Comparison of ENCODE assay signal across 16 cellular contexts in genomic region chrX:40688976-40689375, GRCh38. TPM values are rescaled to one million over a fixed set of nuclear protein-coding genes. Genes with fewer than 3 reads are reported as not detected.
DNase-seq lines count a peak whose midpoint lies in the region; ATAC-seq and TF ChIP-seq lines count a peak whose summit lies in the region.
"Had no signal": no experiment of that assay in that cellular context is flagged by ENCODE, and none has a peak within 500 bp of the region (broad histone marks: within the 10 kb centered on the region; RNA-seq: fewer than 3 reads in every experiment).

No MANE protein-coding gene starts in this region.

- peak overlapping the region; percentile 16 for H3K27ac ChIP-seq in left ventricle myocardium inferior (replicated peaks)
- no peak overlapping the region for H3K27ac ChIP-seq in heart left ventricle
- H3K27ac ChIP-seq in dorsolateral prefrontal cortex: no peak overlapping the region
- H3K27ac ChIP-seq: BLaER1 treated with 17β-estradiol and CSF1 and Interleukin-3, amounts not matched to agents 10 nM and 100 nM; GM23248 had no signal

- H3K36me3 ChIP-seq in left ventricle myocardium inferior (peaks cover 21% of the 10 kb centered on the region), heart left ventricle (peaks cover 0 to 67% (median 43%) of the 10 kb centered on the region in 9 donors)

- no peak for TF ChIP-seq POLR2A in heart left ventricle (IDR thresholded peaks at IDR 0.05)

- TF ChIP-seq CTCF in left ventricle myocardium inferior (IDR thresholded peaks at IDR 0.05; ENCODE audit: borderline replicate concordance): no peak
- no peak for TF ChIP-seq CTCF in heart left ventricle (IDR thresholded peaks at IDR 0.05)
- TF ChIP-seq CTCF in dorsolateral prefrontal cortex (IDR thresholded peaks at IDR 0.05 in 54 of 56, conservative IDR thresholded peaks at IDR 0.05 in 2 of 56; ENCODE audit: low read depth in 1 of 56, partially characterized antibody in 56 of 56): no peak

- H3K27me3 ChIP-seq in left ventricle myocardium inferior (ENCODE audit: low read depth): no peaks in the 10 kb centered on the region
- H3K27me3 ChIP-seq in heart left ventricle: peaks cover 0 to 12% (median 0%) of the 10 kb centered on the region in 9 donors
- H3K27me3 ChIP-seq in dorsolateral prefrontal cortex: peaks cover 0 to 77% (median 16%) of the 10 kb centered on the region in 45 donors

- H3K9me3 ChIP-seq in left ventricle myocardium inferior (replicated peaks) (no peaks in the 10 kb centered on the region), heart left ventricle (no peaks in the 10 kb centered on the region)
- H3K9me3 ChIP-seq: BLaER1 treated with 17β-estradiol and CSF1 and Interleukin-3, amounts not matched to agents 10 nM and 100 nM; HAP-1 had no signal

- H3K4me3 ChIP-seq in left ventricle myocardium inferior (no peak overlapping the region), heart left ventricle (no peak overlapping the region), dorsolateral prefrontal cortex (no peak overlapping the region)
- H3K4me3 ChIP-seq: BLaER1 treated with 17β-estradiol and CSF1 and Interleukin-3, amounts not matched to agents 10 nM and 100 nM; GM12878; GM23248; HAP-1 had no signal

- H3K4me1 ChIP-seq in left ventricle myocardium inferior (peaks cover 12% of the 10 kb centered on the region), heart left ventricle (no peaks in the 10 kb centered on the region)
- H3K4me1 ChIP-seq: HAP-1 had no signal

- DNase-seq in left ventricle myocardium inferior: no peak
- DNase-seq in heart left ventricle: no peak
- DNase-seq in fibroblast of gingiva (ENCODE audit: low read depth): peak; percentile 33
- peak; percentile 27 to 36 for DNase-seq in lung microvascular endothelial cell (ENCODE audit: low read depth in 2 of 2)
- no peak for DNase-seq in superior temporal gyrus (ENCODE audit: extremely low spot score)
- no peak for DNase-seq in dorsolateral prefrontal cortex
- DNase-seq in iPS-NIHi11 (ENCODE audit: low spot score): no peak
- DNase-seq: 8988T; Calu3; CD8-positive, alpha-beta T cell; DMS79 treated with DMSO at 0.1 percent for 48 hours; GM23248 had no signal

- intact Hi-C loops in left ventricle myocardium inferior (cut with micrococcal nuclease) (no loop called here), heart left ventricle (cut with DNase I) (no loop called here), dorsolateral prefrontal cortex (cut with DNase I) (no loop called here)

- ATAC-seq in heart left ventricle (no peak), HG03460 (IDR thresholded peaks at IDR 0.05; ENCODE audit: unreplicated experiment) (no peak)
- ATAC-seq: CD8-positive, alpha-beta T cell; GM12878 had no signal

RNA-seq across cellular contexts. Expression of gene CXorf38, which starts 41.6 kb away (rescaled TPM):
- total RNA-seq in left ventricle myocardium inferior (3.7 TPM), heart left ventricle (10 to 100 TPM in 1 of 9 donors, 1 to 10 TPM in 8; 3.3 to 16.0 (median 6.0) TPM), lung microvascular endothelial cell (8.1 and 11.1 TPM in 2 replicates), dorsolateral prefrontal cortex (10 to 100 TPM in 18 of 120 experiments, 1 to 10 TPM in 102; 5.0 to 12.5 (median 8.3) TPM)
- polyA plus RNA-seq in heart left ventricle: 1 to 10 TPM; 2.6 to 3.5 TPM

RNA-seq across cellular contexts. Expression of gene MED14, which starts 46.4 kb away (rescaled TPM):
- total RNA-seq in left ventricle myocardium inferior (30.7 TPM), heart left ventricle (10 to 100 TPM; 17.5 to 40.9 (median 27.4) TPM), lung microvascular endothelial cell (13.3 and 14.1 TPM in 2 replicates), dorsolateral prefrontal cortex (10 to 100 TPM; 28.9 to 65.1 (median 44.6) TPM)
- 10 to 100 TPM in 1 of 2 donors, 1 to 10 TPM in 1; 9.8 to 12.0 TPM for polyA plus RNA-seq in heart left ventricle

Comparison
In these comparisons a context has a peak if more than half of its experiments do, and no peak if none do; other contexts are left out.
1. DNase-seq: peak in fibroblast of gingiva (single experiment) and lung microvascular endothelial cell (2 of 2); none in left ventricle myocardium inferior (single experiment), heart left ventricle (0 of 5), superior temporal gyrus (single experiment), dorsolateral prefrontal cortex (0 of 10) and iPS-NIHi11 (single experiment).